In genomic region chr4:147332101-147332500, GRCh38 we compare ENCODE assay signal across 26 cellular contexts.
"Had no signal": no experiment of that assay in that cellular context is flagged by ENCODE, and none has a peak within 500 bp of the region (broad histone marks: within the 10 kb centered on the region; RNA-seq: fewer than 3 reads in every experiment).

No MANE protein-coding gene starts in this region.

- H3K36me3 Mint-ChIP-seq: activated CD4-positive, alpha-beta memory T cell treated with anti-CD3 and anti-CD28 coated beads for 36 hours; activated naive CD8-positive, alpha-beta T cell treated with anti-CD3 and anti-CD28 coated beads, Interleukin-2, amount 10 ng/mL, durations not matched to agents 7 days and 5 days; WTC11 had no signal

- H3K4me1 Mint-ChIP-seq: activated CD4-positive, alpha-beta T cell treated with anti-CD3 and anti-CD28 coated beads, Interleukin-2, amount 10 ng/mL, durations not matched to agents 24 days and 14 days; activated naive CD8-positive, alpha-beta T cell treated with anti-CD3 and anti-CD28 coated beads, Interleukin-2, amount 10 ng/mL, durations not matched to agents 7 days and 5 days; activated T-helper 17 cell treated with anti-CD3 and anti-CD28 coated beads, Interleukin-2, amount 50 U/mL, for 72 hours; WTC11 had no signal

- H3K9me3 ChIP-seq: adrenal gland, breast epithelium had no signal

- DNase-seq: activated CD4-positive, alpha-beta memory T cell treated with anti-CD3 and anti-CD28 coated beads for 36 hours; activated CD4-positive, alpha-beta T cell treated with anti-CD3 and anti-CD28 coated beads, Interleukin-2, amount 10 ng/mL, durations not matched to agents 24 days and 14 days; activated CD4-positive, CD25-positive, alpha-beta regulatory T cell treated with anti-CD3 and anti-CD28 coated beads, Interleukin-2, amount 50 U/mL, for 72 hours; activated CD8-positive, alpha-beta memory T cell treated with anti-CD3 and anti-CD28 coated beads for 24 hours; activated naive CD4-positive, alpha-beta T cell treated with anti-CD3 and anti-CD28 coated beads, Interleukin-2, amount 50 U/mL, for 16 hours; activated naive CD8-positive, alpha-beta T cell treated with anti-CD3 and anti-CD28 coated beads, Interleukin-2, amount 10 ng/mL, durations not matched to agents 7 days and 5 days; activated T-cell treated with anti-CD3 and anti-CD28 coated beads, Interleukin-2, amount 50 U/mL, for 48 hours; adrenal gland; anterior cingulate cortex; caudate nucleus; IMR-90; KBM-7; NCI-H1092; NCI-H1417 treated with DMSO at 0.1 percent for 48 hours; NCI-H1694 treated with DMSO at 0.1 percent for 48 hours; NCI-H2029 treated with DMSO at 0.1 percent for 48 hours; NCI-H345; NCI-H510A; NCI-H526 treated with DMSO at 0.1 percent for 48 hours; NCI-H82; PC-9; SHP77 treated with DMSO at 0.1 percent for 48 hours had no signal

- H3K4me3 Mint-ChIP-seq: activated CD4-positive, alpha-beta memory T cell treated with anti-CD3 and anti-CD28 coated beads for 36 hours; activated CD4-positive, alpha-beta T cell treated with anti-CD3 and anti-CD28 coated beads, Interleukin-2, amount 10 ng/mL, durations not matched to agents 24 days and 14 days; activated naive CD8-positive, alpha-beta T cell treated with anti-CD3 and anti-CD28 coated beads, Interleukin-2, amount 10 ng/mL, durations not matched to agents 7 days and 5 days; activated T-helper 17 cell treated with anti-CD3 and anti-CD28 coated beads, Interleukin-2, amount 50 U/mL, for 72 hours; T-helper 1 cell treated with Interleukin-12 subunit alpha and Interleukin-12 subunit beta and Interleukin-4 antibody, amounts not matched to agents 30 μg/mL and 1 μg/mL, for 36 hours; WTC11 had no signal

- H3K9me3 Mint-ChIP-seq: activated CD4-positive, alpha-beta memory T cell treated with anti-CD3 and anti-CD28 coated beads for 36 hours; activated CD4-positive, alpha-beta T cell treated with anti-CD3 and anti-CD28 coated beads, Interleukin-2, amount 10 ng/mL, durations not matched to agents 24 days and 14 days; activated naive CD8-positive, alpha-beta T cell treated with anti-CD3 and anti-CD28 coated beads, Interleukin-2, amount 10 ng/mL, durations not matched to agents 7 days and 5 days; activated T-helper 17 cell treated with anti-CD3 and anti-CD28 coated beads, Interleukin-2, amount 50 U/mL, for 72 hours; T-helper 1 cell treated with Interleukin-12 subunit alpha and Interleukin-12 subunit beta and Interleukin-4 antibody, amounts not matched to agents 30 μg/mL and 1 μg/mL, for 36 hours; WTC11 had no signal

- H3K27ac ChIP-seq: adrenal gland, breast epithelium, PC-9 had no signal

- H3K36me3 ChIP-seq: adrenal gland, breast epithelium had no signal

- H3K4me1 ChIP-seq: adrenal gland, breast epithelium had no signal

- H3K27me3 Mint-ChIP-seq: activated CD4-positive, alpha-beta memory T cell treated with anti-CD3 and anti-CD28 coated beads for 36 hours; activated CD4-positive, alpha-beta T cell treated with anti-CD3 and anti-CD28 coated beads, Interleukin-2, amount 10 ng/mL, durations not matched to agents 24 days and 14 days; activated T-helper 17 cell treated with anti-CD3 and anti-CD28 coated beads, Interleukin-2, amount 50 U/mL, for 72 hours had no signal

- H3K4me3 ChIP-seq: adrenal gland, breast epithelium, PC-9 had no signal

- H3K27ac Mint-ChIP-seq: activated CD4-positive, alpha-beta memory T cell treated with anti-CD3 and anti-CD28 coated beads for 36 hours; activated CD4-positive, alpha-beta T cell treated with anti-CD3 and anti-CD28 coated beads, Interleukin-2, amount 10 ng/mL, durations not matched to agents 24 days and 14 days; activated naive CD8-positive, alpha-beta T cell treated with anti-CD3 and anti-CD28 coated beads, Interleukin-2, amount 10 ng/mL, durations not matched to agents 7 days and 5 days; activated T-helper 17 cell treated with anti-CD3 and anti-CD28 coated beads, Interleukin-2, amount 50 U/mL, for 72 hours; T-helper 1 cell treated with Interleukin-12 subunit alpha and Interleukin-12 subunit beta and Interleukin-4 antibody, amounts not matched to agents 30 μg/mL and 1 μg/mL, for 36 hours; WTC11 had no signal

- H3K4me2 ChIP-seq: PC-9 had no signal

- H3K27me3 ChIP-seq: adrenal gland, breast epithelium had no signal

- H2AFZ ChIP-seq: PC-9 had no signal
